9 cellular contexts compared by ENCODE assay signal in the genomic region with DNA sequence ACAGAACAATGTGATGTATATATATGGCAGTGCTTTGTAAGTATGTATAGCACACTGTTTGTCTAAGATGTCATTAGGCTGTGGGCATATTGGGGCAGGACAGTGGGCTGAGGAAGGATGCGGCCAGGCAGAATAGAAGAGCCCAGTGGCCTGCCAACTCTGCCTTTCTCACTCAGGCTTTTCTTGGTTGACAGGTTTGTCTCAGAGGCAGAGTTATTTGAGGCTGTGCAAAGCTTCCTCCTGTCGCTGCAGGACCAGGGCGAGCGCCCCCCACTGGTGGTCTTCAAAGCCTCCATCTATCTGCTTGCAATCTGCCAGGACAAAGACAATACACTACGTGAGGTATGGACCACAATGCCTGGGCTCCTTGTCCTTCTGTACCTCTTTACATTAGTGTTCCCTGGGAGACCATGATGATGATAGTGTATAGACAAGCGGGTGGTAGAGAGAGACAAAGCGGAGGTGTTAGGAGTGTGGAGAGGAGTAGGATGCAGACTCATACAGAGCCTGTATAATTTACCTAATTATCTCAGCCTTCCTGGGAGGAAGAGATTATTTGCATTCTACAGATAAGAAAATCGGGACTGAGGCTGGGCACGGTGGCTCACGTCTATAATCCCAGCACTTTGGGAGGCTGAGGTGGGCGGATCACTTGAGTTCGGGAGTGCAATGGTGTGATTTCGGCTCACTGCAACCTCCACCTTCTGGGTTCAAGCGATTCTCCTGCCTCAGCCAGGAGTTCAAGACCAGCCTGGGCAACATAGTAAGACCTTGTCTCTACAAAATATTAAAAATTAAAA. TPM values are rescaled to one million over a fixed set of nuclear protein-coding genes. Genes with fewer than 3 reads are reported as not detected.
DNase-seq lines count a peak whose midpoint lies in the region; ATAC-seq and TF ChIP-seq lines count a peak whose summit lies in the region.
"Had no signal": no experiment of that assay in that cellular context is flagged by ENCODE, and none has a peak within 500 bp of the region (broad histone marks: within the 10 kb centered on the region; RNA-seq: fewer than 3 reads in every experiment).

No MANE protein-coding gene starts in this region.

- TF ChIP-seq POLR2A in gastrocnemius medialis (IDR thresholded peaks at IDR 0.05): no peak

- peaks cover 3% of the 10 kb centered on the region for H3K4me1 Mint-ChIP-seq in activated CD4-positive, alpha-beta T cell treated with anti-CD3 and anti-CD28 coated beads, Interleukin-2, amount 10 ng/mL, durations not matched to agents 24 days and 14 days

- H3K4me3 ChIP-seq in Karpas-422 (ENCODE audit: low read length): no peak overlapping the region
- H3K4me3 ChIP-seq in gastrocnemius medialis: no peak overlapping the region

- no peaks in the 10 kb centered on the region for H4K20me1 ChIP-seq in Karpas-422 (ENCODE audit: insufficient read depth, low read depth, low read length)

- no peaks in the 10 kb centered on the region for H3K9me3 Mint-ChIP-seq in activated CD4-positive, alpha-beta T cell treated with anti-CD3 and anti-CD28 coated beads, Interleukin-2, amount 10 ng/mL, durations not matched to agents 24 days and 14 days
- H3K9me3 Mint-ChIP-seq: dendritic cell treated with granulocyte-macrophage colony-stimulating factor and Interleukin-4, amounts not matched to agents 40 ng/mL and 50 ng/mL, for 4 days had no signal

- in situ Hi-C loops in gastrocnemius medialis (cut with MboI; ENCODE audit: low sequenced_read_pairs in 4 of 4): no loop called here

- no peak overlapping the region for H3K4me3 Mint-ChIP-seq in activated CD4-positive, alpha-beta T cell treated with anti-CD3 and anti-CD28 coated beads, Interleukin-2, amount 10 ng/mL, durations not matched to agents 24 days and 14 days
- H3K4me3 Mint-ChIP-seq: dendritic cell treated with granulocyte-macrophage colony-stimulating factor and Interleukin-4, amounts not matched to agents 40 ng/mL and 50 ng/mL, for 4 days had no signal

- no peaks in the 10 kb centered on the region for H3K79me2 ChIP-seq in Karpas-422 (ENCODE audit: low read length)

- H3K4me1 ChIP-seq in Karpas-422 (ENCODE audit: low read length) (no peaks in the 10 kb centered on the region), gastrocnemius medialis (no peaks in the 10 kb centered on the region)

- no peaks in the 10 kb centered on the region for H3K36me3 Mint-ChIP-seq in activated CD4-positive, alpha-beta T cell treated with anti-CD3 and anti-CD28 coated beads, Interleukin-2, amount 10 ng/mL, durations not matched to agents 24 days and 14 days (ENCODE audit: low read depth)

- intact Hi-C loops in activated CD4-positive, alpha-beta T cell treated with anti-CD3 and anti-CD28 coated beads, Interleukin-2, amount 10 ng/mL, durations not matched to agents 24 days and 14 days (cut with micrococcal nuclease): no loop called here
- intact Hi-C loops in head of caudate nucleus (cut with DNase I) (no loop called here), gastrocnemius medialis (cut with DNase I; ENCODE audit: low total_unique reads) (no loop called here)

- H2AFZ ChIP-seq in Karpas-422 (ENCODE audit: low read length): no peak overlapping the region

- DNase-seq in D341Med (ENCODE audit: low spot score) (peak; percentile 64), Karpas-422 (peak; percentile 87), head of caudate nucleus (peak; percentile 4 to 75 (median 47)), NCI-H446 treated with DMSO at 0.1 percent for 48 hours (lab: John Stamatoyannopoulos, UW) (no peak), cerebellar nuclear complex (lab: John Stamatoyannopoulos, UW) (no peak), gastrocnemius medialis (no peak)
- DNase-seq in activated CD4-positive, alpha-beta T cell treated with anti-CD3 and anti-CD28 coated beads, Interleukin-2, amount 10 ng/mL, durations not matched to agents 24 days and 14 days: peak; percentile 77

- H3K27ac Mint-ChIP-seq in activated CD4-positive, alpha-beta T cell treated with anti-CD3 and anti-CD28 coated beads, Interleukin-2, amount 10 ng/mL, durations not matched to agents 24 days and 14 days: no peak overlapping the region
- H3K27ac Mint-ChIP-seq: dendritic cell treated with granulocyte-macrophage colony-stimulating factor and Interleukin-4, amounts not matched to agents 40 ng/mL and 50 ng/mL, for 4 days had no signal

- H3K27ac ChIP-seq in Karpas-422 (ENCODE audit: low read length) (no peak overlapping the region), gastrocnemius medialis (no peak overlapping the region)

- no peak overlapping the region for H3K9ac ChIP-seq in Karpas-422 (ENCODE audit: low read length)

- H3K36me3 ChIP-seq in Karpas-422 (ENCODE audit: insufficient read depth, low read length) (no peaks in the 10 kb centered on the region), gastrocnemius medialis (no peaks in the 10 kb centered on the region)

- ATAC-seq in gastrocnemius medialis: no peak
- no peak for ATAC-seq in GM19328 (IDR thresholded peaks at IDR 0.05; ENCODE audit: unreplicated experiment)

- H3K27me3 ChIP-seq in Karpas-422 (ENCODE audit: low read length) (no peaks in the 10 kb centered on the region), gastrocnemius medialis (no peaks in the 10 kb centered on the region)

- TF ChIP-seq CTCF in gastrocnemius medialis (IDR thresholded peaks at IDR 0.05 in 4 of 5, conservative IDR thresholded peaks at IDR 0.05 in 1 of 5): no peak

- H3K9me3 ChIP-seq in Karpas-422 (ENCODE audit: low read length) (no peaks in the 10 kb centered on the region), gastrocnemius medialis (no peaks in the 10 kb centered on the region)

- H3K4me2 ChIP-seq in Karpas-422 (ENCODE audit: low read depth, low read length, poor library complexity, severe bottlenecking): no peak overlapping the region

- H3K27me3 Mint-ChIP-seq in activated CD4-positive, alpha-beta T cell treated with anti-CD3 and anti-CD28 coated beads, Interleukin-2, amount 10 ng/mL, durations not matched to agents 24 days and 14 days: no peaks in the 10 kb centered on the region
- H3K27me3 Mint-ChIP-seq: dendritic cell treated with granulocyte-macrophage colony-stimulating factor and Interleukin-4, amounts not matched to agents 40 ng/mL and 50 ng/mL, for 4 days had no signal

- H3K9me2 ChIP-seq in Karpas-422 (replicated peaks; ENCODE audit: insufficient read depth, low read length): no peaks in the 10 kb centered on the region

RNA-seq across cellular contexts. Expression of gene CCDC134, which starts 37.3 kb away (rescaled TPM):
- 4.4 and 12.5 TPM in 2 replicates for total RNA-seq in Karpas-422 (2014; rRNA removed; shearing (Covaris generic); ENCODE audit: low replicate concordance)
- 19.7 TPM in 2 replicates for total RNA-seq in activated CD4-positive, alpha-beta T cell treated with anti-CD3 and anti-CD28 coated beads, Interleukin-2, amount 10 ng/mL, durations not matched to agents 24 days and 14 days
- total RNA-seq in gastrocnemius medialis: 1 to 10 TPM; 3.3 to 7.7 (median 6.0) TPM

Comparison
In these comparisons a context has a peak if more than half of its experiments do, and no peak if none do; other contexts are left out.
1. DNase-seq: peak in D341Med (single experiment), Karpas-422 (single experiment), activated CD4-positive, alpha-beta T cell treated with anti-CD3 and anti-CD28 coated beads, Interleukin-2, amount 10 ng/mL, durations not matched to agents 24 days and 14 days (single experiment) and head of caudate nucleus (42 of 42); none in NCI-H446 treated with DMSO at 0.1 percent for 48 hours (single experiment), cerebellar nuclear complex (0 of 2) and gastrocnemius medialis (0 of 2).